In the genomic region with DNA sequence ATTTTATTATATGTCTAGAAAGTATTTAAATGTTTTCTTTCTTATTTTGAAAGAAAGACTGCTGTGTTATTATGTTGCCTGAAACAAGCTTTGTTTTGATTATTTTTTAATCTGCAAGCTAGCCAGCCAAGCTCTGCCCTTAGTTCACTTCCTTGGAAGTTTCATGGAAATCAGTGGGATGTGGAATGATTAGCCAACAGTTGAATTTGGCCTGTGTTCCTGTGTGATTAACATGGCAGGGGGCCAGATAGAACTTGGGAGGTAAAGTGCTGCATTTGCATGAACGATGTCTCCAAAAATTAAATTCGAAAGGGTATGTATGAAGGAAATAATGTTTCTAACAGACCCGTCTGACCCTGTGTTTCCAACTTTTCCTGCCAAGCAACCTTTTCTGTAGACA, we compare ENCODE assay signal across 19 cellular contexts. TPM values are rescaled to one million over a fixed set of nuclear protein-coding genes. Genes with fewer than 3 reads are reported as not detected.
DNase-seq lines count a peak whose midpoint lies in the region; ATAC-seq, FAIRE-seq and TF ChIP-seq lines count a peak whose summit lies in the region.
"Had no signal": no experiment of that assay in that cellular context is flagged by ENCODE, and none has a peak within 500 bp of the region (broad histone marks: within the 10 kb centered on the region; RNA-seq: fewer than 3 reads in every experiment).

No MANE protein-coding gene starts in this region.

- H4K20me1 ChIP-seq in GM23338 (replicated peaks; ENCODE audit: insufficient read depth) = no peaks in the 10 kb centered on the region

- no peaks in the 10 kb centered on the region for H3K9me3 Mint-ChIP-seq in GM23338
- H3K9me3 Mint-ChIP-seq in nephron = no peaks in the 10 kb centered on the region
- H3K9me3 Mint-ChIP-seq: CD8-positive, alpha-beta memory T cell; HFFc6 had no signal

- no peak overlapping the region for H3K4me3 ChIP-seq in GM23338
- H3K4me3 ChIP-seq: Peyer's patch had no signal

- H3K27me3 Mint-ChIP-seq in GM23338 (ENCODE audit: insufficient read depth, low read depth, poor library complexity) (no peaks in the 10 kb centered on the region), nephron (ENCODE audit: low read depth) (no peaks in the 10 kb centered on the region)

- H3F3A ChIP-seq in GM23338 (replicated peaks; ENCODE audit: low read depth) = no peaks in the 10 kb centered on the region

- FAIRE-seq in GM12891 (lab: Jason Lieb, UNC) = no peak
- FAIRE-seq: D721Med, H54 had no signal

- H3K27ac Mint-ChIP-seq in GM23338 = no peak overlapping the region
- H3K27ac Mint-ChIP-seq in nephron = peak overlapping the region; percentile 48 to 84 (median 70)
- H3K27ac Mint-ChIP-seq: CD8-positive, alpha-beta memory T cell; HFFc6 had no signal

- H3K4me1 ChIP-seq in GM23338 (ENCODE audit: insufficient read depth) = peaks cover 6% of the 10 kb centered on the region
- H3K4me1 ChIP-seq: Peyer's patch had no signal

- ATAC-seq in GM23338 (no peak), GM18511 (IDR thresholded peaks at IDR 0.05; ENCODE audit: unreplicated experiment) (no peak)

- no peaks in the 10 kb centered on the region for H3K36me3 Mint-ChIP-seq in GM23338 (ENCODE audit: low read depth)
- H3K36me3 Mint-ChIP-seq in nephron (ENCODE audit: low read depth) = no peaks in the 10 kb centered on the region

- H2AFZ ChIP-seq in GM23338 = peak overlapping the region; percentile 1; the same call in 1 of the 2 replicates

- no peaks in the 10 kb centered on the region for H3K79me2 ChIP-seq in GM23338 (replicated peaks; ENCODE audit: insufficient read depth)

- no peak for TF ChIP-seq POLR2A in GM12891 (IDR thresholded peaks at IDR 0.05; ENCODE audit: low read depth, low read length)

- H3K27me3 ChIP-seq in GM23338 (ENCODE audit: insufficient read depth) = no peaks in the 10 kb centered on the region
- H3K27me3 ChIP-seq: Peyer's patch had no signal

- H3K36me3 ChIP-seq in GM23338 (ENCODE audit: insufficient read depth) = no peaks in the 10 kb centered on the region
- H3K36me3 ChIP-seq: Peyer's patch had no signal

- no peak for DNase-seq in GM23338 (ENCODE audit: low spot score)
- DNase-seq in NCI-H69 (lab: John Stamatoyannopoulos, UW) = peak; percentile 59
- DNase-seq in fibroblast of gingiva (ENCODE audit: low read depth) = peak; percentile 39
- DNase-seq in activated T-cell treated with anti-CD3 and anti-CD28 coated beads, Interleukin-2, amount 50 U/mL, for 48 hours = no peak
- no peak for DNase-seq in GM12891 (ENCODE audit: insufficient read length, low spot score)
- DNase-seq: C1 segment of cervical spinal cord; CD8-positive, alpha-beta memory T cell; DMS79; HFFc6; KBM-7; NCI-H1417 treated with DMSO at 0.1 percent for 48 hours; NCI-H187 treated with DMSO at 0.1 percent for 48 hours; NCI-H2171; NCI-H526; Peyer's patch had no signal

- no peak overlapping the region for H3K4me2 ChIP-seq in GM23338

- peaks cover 3% of the 10 kb centered on the region; the same call in 1 of the 2 replicates for H3K9me2 ChIP-seq in GM23338 (ENCODE audit: insufficient read depth)

- TF ChIP-seq CTCF in GM23338 (conservative IDR thresholded peaks at IDR 0.05; ENCODE audit: low read depth in 2 of 2) (no peak), nephron (IDR thresholded peaks at IDR 0.05; ENCODE audit: unreplicated experiment in 3 of 3) (no peak)

- H3K4me1 Mint-ChIP-seq in GM23338 (peaks cover 5% of the 10 kb centered on the region), nephron (peaks cover 11% of the 10 kb centered on the region)
- H3K4me1 Mint-ChIP-seq: CD8-positive, alpha-beta memory T cell had no signal

- no peak overlapping the region for H3K27ac ChIP-seq in GM23338 (ENCODE audit: low read depth)
- H3K27ac ChIP-seq: Peyer's patch had no signal

- H3K4me3 Mint-ChIP-seq in GM23338 (no peak overlapping the region), nephron (no peak overlapping the region)
- H3K4me3 Mint-ChIP-seq: CD8-positive, alpha-beta memory T cell; HFFc6 had no signal

TF ChIP-seq in GM23338, 12 proteins besides CTCF, POLR2A, EP300 and RAD21:
- TF ChIP-seq, protein P1, sequence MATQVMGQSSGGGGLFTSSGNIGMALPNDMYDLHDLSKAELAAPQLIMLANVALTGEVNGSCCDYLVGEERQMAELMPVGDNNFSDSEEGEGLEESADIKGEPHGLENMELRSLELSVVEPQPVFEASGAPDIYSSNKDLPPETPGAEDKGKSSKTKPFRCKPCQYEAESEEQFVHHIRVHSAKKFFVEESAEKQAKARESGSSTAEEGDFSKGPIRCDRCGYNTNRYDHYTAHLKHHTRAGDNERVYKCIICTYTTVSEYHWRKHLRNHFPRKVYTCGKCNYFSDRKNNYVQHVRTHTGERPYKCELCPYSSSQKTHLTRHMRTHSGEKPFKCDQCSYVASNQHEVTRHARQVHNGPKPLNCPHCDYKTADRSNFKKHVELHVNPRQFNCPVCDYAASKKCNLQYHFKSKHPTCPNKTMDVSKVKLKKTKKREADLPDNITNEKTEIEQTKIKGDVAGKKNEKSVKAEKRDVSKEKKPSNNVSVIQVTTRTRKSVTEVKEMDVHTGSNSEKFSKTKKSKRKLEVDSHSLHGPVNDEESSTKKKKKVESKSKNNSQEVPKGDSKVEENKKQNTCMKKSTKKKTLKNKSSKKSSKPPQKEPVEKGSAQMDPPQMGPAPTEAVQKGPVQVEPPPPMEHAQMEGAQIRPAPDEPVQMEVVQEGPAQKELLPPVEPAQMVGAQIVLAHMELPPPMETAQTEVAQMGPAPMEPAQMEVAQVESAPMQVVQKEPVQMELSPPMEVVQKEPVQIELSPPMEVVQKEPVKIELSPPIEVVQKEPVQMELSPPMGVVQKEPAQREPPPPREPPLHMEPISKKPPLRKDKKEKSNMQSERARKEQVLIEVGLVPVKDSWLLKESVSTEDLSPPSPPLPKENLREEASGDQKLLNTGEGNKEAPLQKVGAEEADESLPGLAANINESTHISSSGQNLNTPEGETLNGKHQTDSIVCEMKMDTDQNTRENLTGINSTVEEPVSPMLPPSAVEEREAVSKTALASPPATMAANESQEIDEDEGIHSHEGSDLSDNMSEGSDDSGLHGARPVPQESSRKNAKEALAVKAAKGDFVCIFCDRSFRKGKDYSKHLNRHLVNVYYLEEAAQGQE (IDR thresholded peaks at IDR 0.05; ENCODE audit: unreplicated experiment) = no peak
- TF ChIP-seq EZH2 (IDR thresholded peaks at IDR 0.05; ENCODE audit: low read depth, unreplicated experiment) = no peak
- no peak for TF ChIP-seq POLR2AphosphoS5 (IDR thresholded peaks at IDR 0.05; ENCODE audit: low read depth)
- no peak for TF ChIP-seq EZH2phosphoT487 (IDR thresholded peaks at IDR 0.05; ENCODE audit: unreplicated experiment)
- no peak for TF ChIP-seq STAT1 (IDR thresholded peaks at IDR 0.05; ENCODE audit: unreplicated experiment)

TF ChIP-seq in GM12891, 5 proteins besides CTCF, POLR2A, EP300 and RAD21:
- TF ChIP-seq TAF1 (IDR thresholded peaks at IDR 0.05; ENCODE audit: low read depth, low read length) = no peak
- TF ChIP-seq PAX5 (IDR thresholded peaks at IDR 0.05; ENCODE audit: insufficient read depth, low read length, severe bottlenecking) = no peak
- TF ChIP-seq POU2F2 (IDR thresholded peaks at IDR 0.05; ENCODE audit: low read depth, low read length) = no peak
- no peak for TF ChIP-seq POLR2AphosphoS5 (IDR thresholded peaks at IDR 0.05; ENCODE audit: low read depth, low read length)
- TF ChIP-seq SPI1 (IDR thresholded peaks at IDR 0.05; ENCODE audit: low read depth, low read length) = no peak
TF ChIP-seq in GM12891: peak in this region for 0.

RNA-seq across cellular contexts. Expression of a gene that starts 32.2 kb away (rescaled TPM):
- total RNA-seq in GM23338 (2014; rRNA removed; shearing (Covaris generic)) = 57.0 and 63.8 TPM in 2 replicates
- 65.0 and 77.1 TPM in 2 replicates for polyA plus RNA-seq in GM23338 (2016; fragmentation: Nextera tagmentation; extraction: Ambion mirVana)
- polyA plus RNA-seq in GM12891 (2012; ENCODE audit: low read depth, missing spikeins) = 31.8 TPM

Comparison
In these comparisons a context has a peak if more than half of its experiments do, and no peak if none do; other contexts are left out.
1. DNase-seq: peak in NCI-H69 (single experiment) and fibroblast of gingiva (single experiment); none in GM23338 (single experiment), activated T-cell treated with anti-CD3 and anti-CD28 coated beads, Interleukin-2, amount 50 U/mL, for 48 hours (0 of 2) and GM12891 (single experiment).